8 cellular contexts compared by ENCODE assay signal in genomic region chr12:8687846-8688601, GRCh38. TPM values are rescaled to one million over a fixed set of nuclear protein-coding genes. Genes with fewer than 3 reads are reported as not detected.
DNase-seq lines count a peak whose midpoint lies in the region; ATAC-seq and TF ChIP-seq lines count a peak whose summit lies in the region.

No MANE protein-coding gene starts in this region.

- BruUV-seq in Caco-2 (replicated peaks; lab: Mats Ljungman, UMichigan): no TSS peak

- H3K9me3 ChIP-seq in Caco-2: no peaks in the 10 kb centered on the region

- DNase-seq in AG10803 (ENCODE audit: low read depth) (peak; percentile 83), SK-MEL-5 (ENCODE audit: low read depth, low spot score) (peak; percentile 93), foreskin fibroblast (peak; percentile 62 to 82), pons (ENCODE audit: low spot score) (peak; percentile 80), Caco-2 (no peak)
- peak; percentile 66 for DNase-seq in Jurkat, Clone E6-1 (ENCODE audit: low read depth, low spot score)
- DNase-seq in stimulated activated CD4-positive, alpha-beta T cell treated with anti-CD3 and anti-CD28 coated beads, Interleukin-15, amount 100 ng/mL, for 24 hours: no peak

- no peak overlapping the region for H3K4me3 Mint-ChIP-seq in Caco-2 (ENCODE audit: unreplicated experiment)

- no peaks in the 10 kb centered on the region for H3K36me3 Mint-ChIP-seq in Caco-2 (ENCODE audit: insufficient read depth, unreplicated experiment)

- peaks cover 1% of the 10 kb centered on the region; the same call in 1 of the 2 replicates for H3K27me3 ChIP-seq in Caco-2 (replicated peaks; ENCODE audit: control insufficient read depth, insufficient read depth, low read length)

- peaks cover 22% of the 10 kb centered on the region for H3K27me3 Mint-ChIP-seq in Caco-2 (ENCODE audit: insufficient read depth, unreplicated experiment)

- peaks cover 6% of the 10 kb centered on the region for H3K4me1 Mint-ChIP-seq in Caco-2 (ENCODE audit: low read depth, unreplicated experiment)

- POLR2A ChIA-PET in Caco-2 (lab: Charles Lee): no interaction called here

- no peaks in the 10 kb centered on the region for H3K36me3 ChIP-seq in Caco-2 (ENCODE audit: control insufficient read depth, insufficient read depth, low read length)

- TF ChIP-seq CTCF in AG10803 (conservative IDR thresholded peaks at IDR 0.05; ENCODE audit: low read length) (no peak), foreskin fibroblast (IDR thresholded peaks at IDR 0.05; ENCODE audit: low read depth, low read length) (no peak), Caco-2 (IDR thresholded peaks at IDR 0.05; ENCODE audit: insufficient read depth in 1 of 2, low read depth in 1 of 2, low read length in 1 of 2, severe bottlenecking in 1 of 2, unreplicated experiment in 1 of 2) (no peak)

- no peak for ATAC-seq in GM21786 (IDR thresholded peaks at IDR 0.05; ENCODE audit: unreplicated experiment)

- in situ Hi-C loops in SK-MEL-5 (cut with HindIII; ENCODE audit: low pct_unique_long_range_greater_than_20kb, low sequenced_read_pairs): no loop called here

- intact Hi-C loops in Caco-2 (cut with micrococcal nuclease; ENCODE audit: unreplicated experiment): no loop called here

- peak overlapping the region; percentile 9 for H3K4me3 ChIP-seq in AG10803 (ENCODE audit: low read length)
- no peak overlapping the region for H3K4me3 ChIP-seq in Jurkat, Clone E6-1 (ENCODE audit: low read length)
- H3K4me3 ChIP-seq in foreskin fibroblast (ENCODE audit: low read depth in 1 of 2, low read length in 2 of 2): no peak overlapping the region
- H3K4me3 ChIP-seq in Caco-2 (ENCODE audit: low read depth, low read length): no peak overlapping the region

- no peaks in the 10 kb centered on the region for H3K9me3 Mint-ChIP-seq in Caco-2 (ENCODE audit: unreplicated experiment)

- no peaks in the 10 kb centered on the region for H3K4me1 ChIP-seq in Caco-2

- no peak overlapping the region for H3K27ac Mint-ChIP-seq in Caco-2 (ENCODE audit: unreplicated experiment)

- CTCF ChIA-PET in Caco-2 (lab: Charles Lee): interaction anchor here (0.7 to 0.9 kb wide), 2 partner anchors 153 to 202 kb away, joined by 3 to 5 read pairs; no protein-coding TSS in a partner anchor

RNA-seq across cellular contexts. Expression of gene RIMKLB, which starts 9.8 kb away (rescaled TPM):
- polyA plus RNA-seq in Jurkat, Clone E6-1 (2012; ENCODE audit: insufficient read depth, insufficient read length): 31.9 TPM
- 29.2 and 33.3 TPM in 2 replicates for total RNA-seq in SK-MEL-5 (2014; rRNA removed; shearing (Covaris generic))
- polyA plus RNA-seq in SK-MEL-5 (2015; cell fraction: cytosol; rRNA removed): 8.5 and 13.7 TPM in 2 replicates
- polyA plus RNA-seq in SK-MEL-5 (2015; cell fraction: nucleus; rRNA removed): 279 and 315 TPM in 2 replicates
- 3.3 and 3.6 TPM in 2 replicates for total RNA-seq in Caco-2 (2022)

RNA-seq across cellular contexts. Expression of gene MFAP5, which starts 25.4 kb away (rescaled TPM):
- polyA plus RNA-seq in Jurkat, Clone E6-1 (2012; ENCODE audit: insufficient read depth, insufficient read length): not detected
- total RNA-seq in SK-MEL-5 (2014; rRNA removed; shearing (Covaris generic)): not detected in 2 replicates
- 0.07 TPM in 1 of 2 replicates, not detected in the other for polyA plus RNA-seq in SK-MEL-5 (2015; cell fraction: cytosol; rRNA removed)
- not detected in 2 replicates for polyA plus RNA-seq in SK-MEL-5 (2015; cell fraction: nucleus; rRNA removed)
- total RNA-seq in Caco-2 (2022): 0.61 and 1.00 TPM in 2 replicates

Comparison
In these comparisons a context has a peak if more than half of its experiments do, and no peak if none do; other contexts are left out.
1. DNase-seq: peak in AG10803 (single experiment), Jurkat, Clone E6-1 (single experiment), SK-MEL-5 (single experiment), foreskin fibroblast (2 of 2) and pons (single experiment); none in stimulated activated CD4-positive, alpha-beta T cell treated with anti-CD3 and anti-CD28 coated beads, Interleukin-15, amount 100 ng/mL, for 24 hours (single experiment) and Caco-2 (0 of 2).